In the genomic region with DNA sequence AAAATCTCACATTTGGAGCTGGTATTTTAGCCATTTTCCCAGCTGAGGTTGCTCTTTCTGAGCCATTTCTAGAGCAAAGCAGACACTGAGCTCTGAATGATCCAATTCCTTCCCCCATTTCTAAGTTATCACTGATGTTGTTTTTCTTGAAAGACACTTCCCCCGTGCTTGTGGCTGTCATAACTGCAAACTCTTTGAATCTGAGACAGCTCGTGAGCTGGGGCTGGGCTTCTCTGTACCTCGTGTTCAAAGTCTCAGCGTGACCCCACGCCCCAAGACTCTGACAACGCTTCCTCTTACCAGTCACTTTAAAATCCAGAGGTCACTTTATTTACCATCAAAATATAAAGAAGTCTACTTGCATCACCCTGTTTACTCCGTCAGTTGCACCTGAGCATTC, we compare ENCODE assay signal across 14 cellular contexts. TPM values are rescaled to one million over a fixed set of nuclear protein-coding genes. Genes with fewer than 3 reads are reported as not detected.
A peak's percentile ranks its signal among the peaks of the same experiment; 100 is the strongest.
DNase-seq lines count a peak whose midpoint lies in the region; ATAC-seq and TF ChIP-seq lines count a peak whose summit lies in the region.
"Had no signal": no experiment of that assay in that cellular context is flagged by ENCODE, and none has a peak within 500 bp of the region (broad histone marks: within the 10 kb centered on the region; RNA-seq: fewer than 3 reads in every experiment).

No MANE protein-coding gene starts in this region.

- TF ChIP-seq CTCF in endodermal cell (conservative IDR thresholded peaks at IDR 0.05) (no peak), gastroesophageal sphincter (IDR thresholded peaks at IDR 0.05) (no peak), foreskin fibroblast (IDR thresholded peaks at IDR 0.05; ENCODE audit: low read depth, low read length) (no peak)

- peak; percentile 68 for ATAC-seq in stimulated activated effector memory CD8-positive, alpha-beta T cell treated with anti-CD3 and anti-CD28 coated beads, Interleukin-12 subunit alpha, Interleukin-12 subunit beta, amount 100 ng/mL, for 72 hours
- ATAC-seq in gastroesophageal sphincter: no peak
- no peak for ATAC-seq in GM19395 (IDR thresholded peaks at IDR 0.05; ENCODE audit: unreplicated experiment)
- ATAC-seq: PC-3 had no signal

- no peak overlapping the region for H3K4me3 Mint-ChIP-seq in endodermal cell
- H3K4me3 Mint-ChIP-seq in stimulated activated effector memory CD8-positive, alpha-beta T cell treated with anti-CD3 and anti-CD28 coated beads, Interleukin-12 subunit alpha, Interleukin-12 subunit beta, amount 100 ng/mL, for 72 hours: peak overlapping the region; percentile 36
- H3K4me3 Mint-ChIP-seq: activated B cell treated with CpG ODN at 0.5 μM for 24 hours had no signal

- H3K27ac Mint-ChIP-seq in endodermal cell: peak overlapping the region; percentile 25
- H3K27ac Mint-ChIP-seq in stimulated activated effector memory CD8-positive, alpha-beta T cell treated with anti-CD3 and anti-CD28 coated beads, Interleukin-12 subunit alpha, Interleukin-12 subunit beta, amount 100 ng/mL, for 72 hours: peak overlapping the region; percentile 79
- H3K27ac Mint-ChIP-seq: activated B cell treated with CpG ODN at 0.5 μM for 24 hours had no signal

- H3K4me1 ChIP-seq in endodermal cell (ENCODE audit: control insufficient read depth, insufficient read depth, low read length): no peaks in the 10 kb centered on the region
- no peaks in the 10 kb centered on the region for H3K4me1 ChIP-seq in gastroesophageal sphincter
- H3K4me1 ChIP-seq: Caco-2 had no signal

- H3K36me3 Mint-ChIP-seq in endodermal cell (ENCODE audit: low read depth): peaks cover 3% of the 10 kb centered on the region
- H3K36me3 Mint-ChIP-seq in stimulated activated effector memory CD8-positive, alpha-beta T cell treated with anti-CD3 and anti-CD28 coated beads, Interleukin-12 subunit alpha, Interleukin-12 subunit beta, amount 100 ng/mL, for 72 hours: peaks cover 15% of the 10 kb centered on the region

- H3K4me1 Mint-ChIP-seq in endodermal cell: peaks cover 15% of the 10 kb centered on the region
- H3K4me1 Mint-ChIP-seq in stimulated activated effector memory CD8-positive, alpha-beta T cell treated with anti-CD3 and anti-CD28 coated beads, Interleukin-12 subunit alpha, Interleukin-12 subunit beta, amount 100 ng/mL, for 72 hours: peaks cover 98% of the 10 kb centered on the region
- H3K4me1 Mint-ChIP-seq: activated B cell treated with CpG ODN at 0.5 μM for 24 hours had no signal

- H3K4me3 ChIP-seq in endodermal cell (ENCODE audit: low read length) (no peak overlapping the region), gastroesophageal sphincter (no peak overlapping the region), foreskin fibroblast (ENCODE audit: low read depth in 1 of 2, low read length in 2 of 2) (no peak overlapping the region)
- H3K4me3 ChIP-seq: breast epithelium had no signal

- TF ChIP-seq EP300 in gastroesophageal sphincter (IDR thresholded peaks at IDR 0.05): no peak

- no peak for TF ChIP-seq POLR2A in gastroesophageal sphincter (IDR thresholded peaks at IDR 0.05)

- H3K9ac ChIP-seq in endodermal cell (ENCODE audit: extremely low read depth, low read length, poor library complexity, severe bottlenecking): no peak overlapping the region
- H3K9ac ChIP-seq: parathyroid adenoma had no signal

- DNase-seq in T-helper 1 cell (peak in 4 of 5 donors; percentile 51 to 92 (median 58)), activated T-cell treated with anti-CD3 and anti-CD28 coated beads for 1 hour (ENCODE audit: low read depth) (peak; percentile 41), endodermal cell (no peak), NCI-H1694 (lab: John Stamatoyannopoulos, UW) (no peak), foreskin fibroblast (no peak)
- peak in 1 of 2 donors; percentile 50 for DNase-seq in stimulated activated effector memory CD8-positive, alpha-beta T cell treated with anti-CD3 and anti-CD28 coated beads, Interleukin-12 subunit alpha, Interleukin-12 subunit beta, amount 100 ng/mL, for 72 hours (ENCODE audit: low spot score in 2 of 2)
- DNase-seq: activated B cell treated with CpG ODN at 0.5 μM for 24 hours, Caco-2, NCI-H1930, PC-3 had no signal

- 85 to 91% methylated on average over 3 to 7 of the region's 7 CpGs for WGBS in endodermal cell (ENCODE audit: insufficient coverage in 1 of 2, insufficient read length in 1 of 2), 2 experiments
- 66 to 78% methylated on average over 6 to 7 of the region's 7 CpGs for WGBS in gastroesophageal sphincter (ENCODE audit: low coverage in 1 of 2), 2 donors

- H3K9me3 ChIP-seq in endodermal cell (ENCODE audit: control insufficient read depth, low read length) (no peaks in the 10 kb centered on the region), gastroesophageal sphincter (no peaks in the 10 kb centered on the region)
- H3K9me3 ChIP-seq: breast epithelium, Caco-2 had no signal

- H3K27me3 Mint-ChIP-seq in endodermal cell (ENCODE audit: insufficient read depth): no peaks in the 10 kb centered on the region

- H3K9me3 Mint-ChIP-seq in endodermal cell: no peaks in the 10 kb centered on the region
- H3K9me3 Mint-ChIP-seq in stimulated activated effector memory CD8-positive, alpha-beta T cell treated with anti-CD3 and anti-CD28 coated beads, Interleukin-12 subunit alpha, Interleukin-12 subunit beta, amount 100 ng/mL, for 72 hours: no peaks in the 10 kb centered on the region
- H3K9me3 Mint-ChIP-seq: activated B cell treated with CpG ODN at 0.5 μM for 24 hours had no signal

- peaks cover 13% of the 10 kb centered on the region for H3K36me3 ChIP-seq in endodermal cell (ENCODE audit: control insufficient read depth, insufficient read depth, low read length)
- H3K36me3 ChIP-seq in gastroesophageal sphincter: peaks cover 0 to 42% of the 10 kb centered on the region in 2 donors
- H3K36me3 ChIP-seq: breast epithelium had no signal

- no peaks in the 10 kb centered on the region for H3K27me3 ChIP-seq in endodermal cell (ENCODE audit: control insufficient read depth, insufficient read depth, low read length, poor library complexity, severe bottlenecking)
- H3K27me3 ChIP-seq in gastroesophageal sphincter: no peaks in the 10 kb centered on the region
- H3K27me3 ChIP-seq: breast epithelium had no signal

- H3K27ac ChIP-seq in endodermal cell (ENCODE audit: low read depth, low read length) (no peak overlapping the region), gastroesophageal sphincter (peak overlapping the region in 1 of 4 donors; percentile 24)
- H3K27ac ChIP-seq: parathyroid adenoma had no signal

RNA-seq across cellular contexts. Expression of gene CDRT15, which starts 35.1 kb away (rescaled TPM):
- total RNA-seq in endodermal cell (not detected), gastroesophageal sphincter (not detected)
- polyA plus RNA-seq in endodermal cell (2013, experiment 1 of 2): not detected
- polyA plus RNA-seq in endodermal cell (2013, experiment 2 of 2): not detected
- total RNA-seq: activated B cell treated with CpG ODN at 0.5 μM for 24 hours, breast epithelium, Caco-2, PC-3 had no signal

Comparison
In these comparisons a context has a peak if more than half of its experiments do, and no peak if none do; other contexts are left out.
1. DNase-seq: peak in T-helper 1 cell (4 of 5) and activated T-cell treated with anti-CD3 and anti-CD28 coated beads for 1 hour (single experiment); none in endodermal cell (single experiment), NCI-H1694 (single experiment) and foreskin fibroblast (0 of 2).